In genomic region chr7:32164341-32164996, GRCh38 we compare ENCODE assay signal across 9 cellular contexts.
A peak's percentile ranks its signal among the peaks of the same experiment; 100 is the strongest.
DNase-seq lines count a peak whose midpoint lies in the region; ATAC-seq and TF ChIP-seq lines count a peak whose summit lies in the region.
"Had no signal": no experiment of that assay in that cellular context is flagged by ENCODE, and none has a peak within 500 bp of the region (broad histone marks: within the 10 kb centered on the region; RNA-seq: fewer than 3 reads in every experiment).

No MANE protein-coding gene starts in this region.

- H3K36me3 ChIP-seq in ovary = no peaks in the 10 kb centered on the region

- WGBS in ovary, 3 donors = 60 to 85% (median 79%) methylated on average over 1 of the region's 1 CpG

- H3K4me1 ChIP-seq in ovary (ENCODE audit: insufficient read depth) = no peaks in the 10 kb centered on the region

- H3K27ac ChIP-seq in ovary = no peak overlapping the region
- H3K27ac ChIP-seq: HL-60 had no signal

- DNase-seq in EL (peak; percentile 89), NCI-H446 treated with DMSO at 0.1 percent for 48 hours (lab: John Stamatoyannopoulos, UW) (peak; percentile 77), dermis microvascular lymphatic vessel endothelial cell (ENCODE audit: low read depth in 2 of 2) (peak; percentile 64 to 80), mucosa of gallbladder (ENCODE audit: low spot score) (peak; percentile 37), epidermal melanocyte (ENCODE audit: insufficient read length, low spot score) (no peak), ovary (no peak)

- TF ChIP-seq EP300 in ovary (IDR thresholded peaks at IDR 0.05) = no peak

- TF ChIP-seq CTCF in ovary (IDR thresholded peaks at IDR 0.05) = no peak

- ATAC-seq in HG02885 (IDR thresholded peaks at IDR 0.05; ENCODE audit: poor library complexity, unreplicated experiment) (no peak), HG02610 (IDR thresholded peaks at IDR 0.05; ENCODE audit: unreplicated experiment) (no peak)

- no peak overlapping the region for H3K4me3 ChIP-seq in ovary

- no peak for TF ChIP-seq POLR2A in ovary (IDR thresholded peaks at IDR 0.05)

- no peaks in the 10 kb centered on the region for H3K9me3 ChIP-seq in ovary

- intact Hi-C loops in ovary (cut with DNase I) = no loop called here

- no peaks in the 10 kb centered on the region for H3K27me3 ChIP-seq in ovary

Comparison
In these comparisons a context has a peak if more than half of its experiments do, and no peak if none do; other contexts are left out.
1. DNase-seq: peak in EL (single experiment), NCI-H446 treated with DMSO at 0.1 percent for 48 hours (single experiment), dermis microvascular lymphatic vessel endothelial cell (2 of 2) and mucosa of gallbladder (single experiment); none in epidermal melanocyte (single experiment) and ovary (0 of 5).